15 cellular contexts compared by ENCODE assay signal in genomic region chr16:88541831-88542230, GRCh38. TPM values are rescaled to one million over a fixed set of nuclear protein-coding genes. Genes with fewer than 3 reads are reported as not detected.
A peak's percentile ranks its signal among the peaks of the same experiment; 100 is the strongest.
DNase-seq lines count a peak whose midpoint lies in the region; ATAC-seq and TF ChIP-seq lines count a peak whose summit lies in the region.
"Had no signal": no experiment of that assay in that cellular context is flagged by ENCODE, and none has a peak within 500 bp of the region (broad histone marks: within the 10 kb centered on the region; RNA-seq: fewer than 3 reads in every experiment).

No MANE protein-coding gene starts in this region.

- H3K27me3 ChIP-seq in H7 (ENCODE audit: control insufficient read depth, insufficient read depth, low read length) (peaks cover 6% of the 10 kb centered on the region), osteoblast (ENCODE audit: insufficient read depth, low read length) (peaks cover 34% of the 10 kb centered on the region)

- H3K4me1 ChIP-seq in osteoblast (ENCODE audit: insufficient read depth, low read length): no peaks in the 10 kb centered on the region

- H3K4me3 ChIP-seq in H7 (ENCODE audit: insufficient read depth, low read depth, low read length) (no peak overlapping the region), osteoblast (ENCODE audit: insufficient read depth, low read length) (no peak overlapping the region)
- H3K4me3 ChIP-seq: GM23248 had no signal

- H3K9me3 ChIP-seq in osteoblast (ENCODE audit: low read depth, low read length): peaks cover 4% of the 10 kb centered on the region

- DNase-seq in NCI-H524 (lab: John Stamatoyannopoulos, UW): peak; percentile 58 to 73
- no peak for DNase-seq in NCI-H524 treated with DMSO at 0.1 percent for 48 hours (lab: John Stamatoyannopoulos, UW)
- DNase-seq in H7: peak; percentile 58
- DNase-seq in cerebellar cortex (ENCODE audit: low spot score): peak; percentile 92
- peak; percentile 46 for DNase-seq in osteoblast (ENCODE audit: insufficient read length, low spot score, missing footprints)
- DNase-seq in stimulated activated CD4-positive, alpha-beta T cell treated with anti-CD3 and anti-CD28 coated beads, Interleukin-1b, Interleukin-23, amount 100 ng/mL, for 48 hours: no peak
- DNase-seq: CD4-positive, CD25-positive, alpha-beta regulatory T cell; DND-41; GM23248; NCI-H1105; NCI-H774 had no signal

- H4K20me1 ChIP-seq in osteoblast (ENCODE audit: insufficient read depth, low read length): no peaks in the 10 kb centered on the region

- H3K27ac ChIP-seq in osteoblast (ENCODE audit: low read depth, low read length): no peak overlapping the region
- H3K27ac ChIP-seq: GM23248 had no signal

- no peaks in the 10 kb centered on the region for H3K79me2 ChIP-seq in osteoblast (ENCODE audit: insufficient read depth, low read length)

- no peak for TF ChIP-seq CTCF in osteoblast (IDR thresholded peaks at IDR 0.05; ENCODE audit: extremely low read depth, low read depth, low read length)

- ATAC-seq in HG03457 (IDR thresholded peaks at IDR 0.05; ENCODE audit: unreplicated experiment) (no peak), GM19023 (IDR thresholded peaks at IDR 0.05; ENCODE audit: unreplicated experiment) (no peak)
- ATAC-seq: HCT116, Right ventricle myocardium inferior had no signal

- H3K36me3 ChIP-seq in H7 (replicated peaks; ENCODE audit: control insufficient read depth, insufficient read depth, low read length) (no peaks in the 10 kb centered on the region; the same call in 1 of the 2 replicates), osteoblast (ENCODE audit: insufficient read depth, low read length) (no peaks in the 10 kb centered on the region)

- H2AFZ ChIP-seq in osteoblast (ENCODE audit: low read length): no peak overlapping the region
- H2AFZ ChIP-seq: GM23248 had no signal

- H3K4me2 ChIP-seq in osteoblast (ENCODE audit: insufficient read depth, low read length): no peak overlapping the region

RNA-seq across cellular contexts. Expression of gene ZC3H18, which starts 28.4 kb away (rescaled TPM):
- 19.5 and 20.0 TPM in 2 replicates for total RNA-seq in H7 (2014; rRNA removed; shearing (Covaris generic))
- 10.6 and 10.9 TPM in 2 replicates for total RNA-seq in osteoblast

Comparison
In these comparisons a context has a peak if more than half of its experiments do, and no peak if none do; other contexts are left out.
1. DNase-seq: peak in NCI-H524 (2 of 2), H7 (single experiment), cerebellar cortex (single experiment) and osteoblast (single experiment); none in NCI-H524 treated with DMSO at 0.1 percent for 48 hours (single experiment) and stimulated activated CD4-positive, alpha-beta T cell treated with anti-CD3 and anti-CD28 coated beads, Interleukin-1b, Interleukin-23, amount 100 ng/mL, for 48 hours (single experiment).